Comparison of ENCODE assay signal across 8 cellular contexts in the genomic region with DNA sequence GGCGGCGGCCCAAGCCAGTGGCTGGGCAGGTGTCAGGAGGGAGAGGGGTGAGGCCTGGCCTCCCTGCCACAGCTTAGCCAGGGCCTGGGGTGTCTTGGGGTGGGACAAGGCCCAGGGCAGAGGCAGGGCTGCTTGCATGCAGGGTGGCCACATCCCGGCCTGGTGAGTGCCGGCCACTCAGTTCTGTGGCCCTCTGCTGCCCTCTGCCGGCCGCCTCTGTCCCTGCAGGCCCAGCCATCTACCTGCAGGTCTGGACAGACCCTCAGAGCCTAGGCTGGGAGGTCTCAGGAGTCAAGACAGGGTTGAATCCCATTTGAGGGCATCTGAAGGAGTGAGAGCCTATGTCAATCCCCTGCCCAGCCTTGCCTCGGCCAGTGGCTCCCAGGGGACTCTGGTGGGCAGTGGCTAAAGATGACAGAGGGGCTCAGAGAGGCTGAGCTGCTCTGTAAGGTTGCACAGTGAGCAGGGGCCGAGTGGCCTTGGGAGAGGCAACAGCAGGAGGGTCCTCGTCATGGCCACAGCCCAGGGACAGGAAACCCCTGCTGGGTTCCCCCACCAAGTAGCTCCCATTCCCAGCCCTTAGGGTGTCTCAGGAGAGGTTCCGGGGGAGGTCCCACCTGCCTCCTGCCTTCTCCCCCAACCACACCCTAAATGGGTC. TPM values are rescaled to one million over a fixed set of nuclear protein-coding genes. Genes with fewer than 3 reads are reported as not detected.
DNase-seq lines count a peak whose midpoint lies in the region; ATAC-seq and TF ChIP-seq lines count a peak whose summit lies in the region.
"Not testable (repeated sequence)": the region's sequence is repeated elsewhere in the genome, so short reads cannot be mapped to it uniquely, and the experiment has no call there.

No MANE protein-coding gene starts in this region.

- H3K4me3 Mint-ChIP-seq in chondrocyte (ENCODE audit: unreplicated experiment) = not testable (repeated sequence)

- not testable (repeated sequence) for H3K4me1 Mint-ChIP-seq in chondrocyte (ENCODE audit: low read depth)

- H3K27ac Mint-ChIP-seq in chondrocyte (ENCODE audit: unreplicated experiment) = not testable (repeated sequence)

- not testable (repeated sequence) for H3K79me2 ChIP-seq in DND-41 (ENCODE audit: insufficient read depth, low read length); Karpas-422 (ENCODE audit: low read length)

- not testable (repeated sequence) for H3K9ac ChIP-seq in DND-41 (ENCODE audit: low read depth, low read length); Karpas-422 (ENCODE audit: low read length)

- not testable (repeated sequence) for H3K9me3 Mint-ChIP-seq in chondrocyte (ENCODE audit: low read depth)

- not testable (repeated sequence) for H3K9me2 ChIP-seq in Karpas-422 (replicated peaks; ENCODE audit: insufficient read depth, low read length)

- not testable (repeated sequence) for H3K36me3 ChIP-seq in DND-41 (ENCODE audit: insufficient read depth, low read length); Karpas-422 (ENCODE audit: insufficient read depth, low read length)

- not testable (repeated sequence) for H3K36me3 Mint-ChIP-seq in chondrocyte (ENCODE audit: low read depth)

- H4K20me1 ChIP-seq in DND-41 (ENCODE audit: insufficient read depth, low read length); Karpas-422 (ENCODE audit: insufficient read depth, low read depth, low read length): not testable (repeated sequence)

- not testable (repeated sequence) for H3K4me2 ChIP-seq in DND-41 (ENCODE audit: insufficient read depth, low read length); Karpas-422 (ENCODE audit: low read depth, low read length, poor library complexity, severe bottlenecking)

- not testable (repeated sequence) for H3K27me3 Mint-ChIP-seq in chondrocyte (ENCODE audit: low read depth)

- not testable (repeated sequence) for H3K9me3 ChIP-seq in DND-41 (ENCODE audit: insufficient read depth, low read length, severe bottlenecking); Karpas-422 (ENCODE audit: low read length)

- H3K4me3 ChIP-seq in DND-41 (ENCODE audit: low read depth in 1 of 2, low read length in 2 of 2); Karpas-422 (ENCODE audit: low read length): not testable (repeated sequence)

- not testable (repeated sequence) for H3K27me3 ChIP-seq in DND-41 (ENCODE audit: insufficient read depth, low read length, poor library complexity); Karpas-422 (ENCODE audit: low read length)

- peak; percentile 90 for TF ChIP-seq CTCF in DND-41 (IDR thresholded peaks at IDR 0.05; ENCODE audit: borderline replicate concordance, extremely low read depth, low read length, poor library complexity, severe bottlenecking)
- peak; percentile 84 for TF ChIP-seq CTCF in chondrocyte (IDR thresholded peaks at IDR 0.05)

- DNase-seq in DND-41 (peak; percentile 74), Karpas-422 (peak; percentile 87), RKO (ENCODE audit: low spot score) (peak; percentile 34), iPS-NIHi7 (ENCODE audit: extremely low spot score) (peak; percentile 69), retina (peak; percentile 88), superior temporal gyrus (ENCODE audit: extremely low spot score) (peak; percentile 83)
- peak; percentile 77 for DNase-seq in activated CD8-positive, alpha-beta memory T cell treated with anti-CD3 and anti-CD28 coated beads, Interleukin-2, amount 50 U/mL, for 4 hours
- DNase-seq in chondrocyte (ENCODE audit: low spot score) = not testable (repeated sequence)

- peak; percentile 91 for ATAC-seq in DND-41 (ENCODE audit: insufficient read depth, low read depth)

- not testable (repeated sequence) for H3K27ac ChIP-seq in DND-41 (ENCODE audit: low read length); Karpas-422 (ENCODE audit: low read length)

- H2AFZ ChIP-seq in DND-41 (ENCODE audit: low read depth, low read length); Karpas-422 (ENCODE audit: low read length): not testable (repeated sequence)

- H3K4me1 ChIP-seq in DND-41 (ENCODE audit: insufficient read depth, low read length); Karpas-422 (ENCODE audit: low read length): not testable (repeated sequence)

RNA-seq across cellular contexts. Expression of a gene that starts 17.7 kb away (rescaled TPM):
- 0.29 and 0.30 TPM in 2 replicates for total RNA-seq in Karpas-422 (2014; rRNA removed; shearing (Covaris generic); ENCODE audit: low replicate concordance)
- 0.75 to 5.5 TPM (median 5.5 TPM) in 3 replicates for total RNA-seq in chondrocyte

RNA-seq across cellular contexts. Expression of a gene that starts 34.0 kb away (rescaled TPM):
- 32.7 and 64.7 TPM in 2 replicates for total RNA-seq in Karpas-422 (2014; rRNA removed; shearing (Covaris generic); ENCODE audit: low replicate concordance)
- total RNA-seq in chondrocyte = 45.7 to 52.6 TPM (median 47.2 TPM) in 3 replicates
